In genomic region chr16:83813818-83814653, GRCh38 we compare ENCODE assay signal across 8 cellular contexts. TPM values are rescaled to one million over a fixed set of nuclear protein-coding genes. Genes with fewer than 3 reads are reported as not detected.
DNase-seq lines count a peak whose midpoint lies in the region; ATAC-seq and TF ChIP-seq lines count a peak whose summit lies in the region.

No MANE protein-coding gene starts in this region.

- TF ChIP-seq EP300 in suprapubic skin (IDR thresholded peaks at IDR 0.05): no peak

- ATAC-seq in HG03280 (IDR thresholded peaks at IDR 0.05; ENCODE audit: unreplicated experiment) (peak; percentile 79), HG03039 (IDR thresholded peaks at IDR 0.05; ENCODE audit: unreplicated experiment) (no peak), GM18858 (IDR thresholded peaks at IDR 0.05; ENCODE audit: unreplicated experiment) (no peak)

- TF ChIP-seq POLR2A in suprapubic skin (IDR thresholded peaks at IDR 0.05): no peak

- H3K9me3 ChIP-seq in right atrium auricular region (no peaks in the 10 kb centered on the region), suprapubic skin (no peaks in the 10 kb centered on the region)

- H3K27ac ChIP-seq in right atrium auricular region (peak overlapping the region; percentile 45 to 47), suprapubic skin (peak overlapping the region; percentile 30)

- WGBS in suprapubic skin: 52% methylated on average over 13 of the region's 13 CpGs

- H3K4me1 ChIP-seq in right atrium auricular region: peaks cover 0 to 41% of the 10 kb centered on the region in 2 donors
- H3K4me1 ChIP-seq in suprapubic skin: peaks cover 41% of the 10 kb centered on the region

- H3K27me3 ChIP-seq in right atrium auricular region (no peaks in the 10 kb centered on the region), suprapubic skin (no peaks in the 10 kb centered on the region)

- peak overlapping the region in 1 of 2 donors; percentile 5 for H3K4me3 ChIP-seq in right atrium auricular region
- no peak overlapping the region for H3K4me3 ChIP-seq in suprapubic skin

- TF ChIP-seq CTCF in right atrium auricular region (IDR thresholded peaks at IDR 0.05) (no peak), suprapubic skin (IDR thresholded peaks at IDR 0.05) (no peak)

- peak; percentile 91 for DNase-seq in DMS53 treated with DMSO at 0.1 percent for 48 hours (lab: John Stamatoyannopoulos, UW; ENCODE audit: unreplicated experiment)
- peak; percentile 96 to 97 for DNase-seq in SHP77 (lab: John Stamatoyannopoulos, UW)
- DNase-seq in right atrium auricular region (ENCODE audit: low spot score): peak; percentile 53
- DNase-seq in suprapubic skin (ENCODE audit: low spot score in 2 of 2): no peak
- DNase-seq in inferior parietal cortex (ENCODE audit: extremely low spot score): no peak

- H3K36me3 ChIP-seq in right atrium auricular region (peaks cover 18% of the 10 kb centered on the region), suprapubic skin (peaks cover 3% of the 10 kb centered on the region)

RNA-seq across cellular contexts. Expression of gene HSBP1, which starts 6.3 kb away (rescaled TPM):
- 10 to 100 TPM; 10.7 to 30.5 TPM for total RNA-seq in right atrium auricular region
- total RNA-seq in suprapubic skin: 10 to 100 TPM; 13.4 to 22.0 (median 17.2) TPM

Comparison
In these comparisons a context has a peak if more than half of its experiments do, and no peak if none do; other contexts are left out.
1. DNase-seq: peak in DMS53 treated with DMSO at 0.1 percent for 48 hours (single experiment), SHP77 (2 of 2) and right atrium auricular region (single experiment); none in suprapubic skin (0 of 2) and inferior parietal cortex (single experiment).